Comparison of ENCODE assay signal across 19 cellular contexts in genomic region chr12:39553476-39553875, GRCh38.
A peak's percentile ranks its signal among the peaks of the same experiment; 100 is the strongest.
DNase-seq lines count a peak whose midpoint lies in the region; FAIRE-seq and TF ChIP-seq lines count a peak whose summit lies in the region.
"Had no signal": no experiment of that assay in that cellular context is flagged by ENCODE, and none has a peak within 500 bp of the region (broad histone marks: within the 10 kb centered on the region; RNA-seq: fewer than 3 reads in every experiment).

No MANE protein-coding gene starts in this region.

- no peak overlapping the region for H3K4me3 ChIP-seq in bronchial epithelial cell (ENCODE audit: low read depth, low read length)
- H3K4me3 ChIP-seq: GM12878, HAP-1 had no signal

- no peaks in the 10 kb centered on the region for H3K27me3 Mint-ChIP-seq in endothelial cell (ENCODE audit: unreplicated experiment)
- H3K27me3 Mint-ChIP-seq: CD4-positive, alpha-beta memory T cell had no signal

- peaks cover 2% of the 10 kb centered on the region for H3K36me3 Mint-ChIP-seq in endothelial cell (ENCODE audit: low read depth, unreplicated experiment)

- H3K4me1 Mint-ChIP-seq in endothelial cell (ENCODE audit: unreplicated experiment) = no peaks in the 10 kb centered on the region

- H3K9me3 Mint-ChIP-seq in endothelial cell (ENCODE audit: unreplicated experiment) = peaks cover 7% of the 10 kb centered on the region

- DNase-seq in DMS53 treated with DMSO at 0.1 percent for 48 hours (lab: John Stamatoyannopoulos, UW; ENCODE audit: unreplicated experiment) (peak; percentile 4), HT-29 (ENCODE audit: low spot score) (peak; percentile 10), bronchial epithelial cell (ENCODE audit: low read depth) (peak; percentile 60), renal cortical epithelial cell (ENCODE audit: low read depth) (peak; percentile 2), activated gamma-delta T cell treated with Interleukin-2 at 50 U/mL for 16 hours (no peak), endothelial cell (ENCODE audit: low spot score) (no peak), activated gamma-delta T cell (lab: John Stamatoyannopoulos, UW) (no peak)
- DNase-seq: C1 segment of cervical spinal cord; Calu3; CD4-positive, alpha-beta memory T cell; COR-L47; DMS79; EL; GDM1; GOT3; HFFc6 had no signal

- FAIRE-seq in bronchial epithelial cell (lab: Jason Lieb, UNC) = no peak
- FAIRE-seq: GM12878, H54 had no signal

- H3K36me3 ChIP-seq in bronchial epithelial cell (ENCODE audit: control insufficient read depth, insufficient read depth, low read length) = no peaks in the 10 kb centered on the region
- H3K36me3 ChIP-seq: HAP-1 had no signal

- no peak overlapping the region for H3K4me3 Mint-ChIP-seq in endothelial cell (ENCODE audit: unreplicated experiment)
- H3K4me3 Mint-ChIP-seq: CD4-positive, alpha-beta memory T cell; HFFc6 had no signal

- no peaks in the 10 kb centered on the region for H3K27me3 ChIP-seq in bronchial epithelial cell (ENCODE audit: control insufficient read depth, insufficient read depth, low read length)

- H3K27ac Mint-ChIP-seq in endothelial cell (ENCODE audit: unreplicated experiment) = no peak overlapping the region
- H3K27ac Mint-ChIP-seq: CD4-positive, alpha-beta memory T cell; HFFc6 had no signal

- no peak for TF ChIP-seq CTCF in bronchial epithelial cell (IDR thresholded peaks at IDR 0.05; ENCODE audit: insufficient read depth, low read length, severe bottlenecking)
- TF ChIP-seq CTCF in endothelial cell (IDR thresholded peaks at IDR 0.05; ENCODE audit: unreplicated experiment) = no peak

Comparison
In these comparisons a context has a peak if more than half of its experiments do, and no peak if none do; other contexts are left out.
1. DNase-seq: peak in DMS53 treated with DMSO at 0.1 percent for 48 hours (single experiment), HT-29 (single experiment), bronchial epithelial cell (single experiment) and renal cortical epithelial cell (single experiment); none in activated gamma-delta T cell treated with Interleukin-2 at 50 U/mL for 16 hours (single experiment), endothelial cell (single experiment) and activated gamma-delta T cell (single experiment).